ENCODE assay signal across 21 cellular contexts in genomic region chr3:38560284-38560683, GRCh38.
DNase-seq lines count a peak whose midpoint lies in the region; FAIRE-seq and TF ChIP-seq lines count a peak whose summit lies in the region.
"Had no signal": no experiment of that assay in that cellular context is flagged by ENCODE, and none has a peak within 500 bp of the region (broad histone marks: within the 10 kb centered on the region; RNA-seq: fewer than 3 reads in every experiment).

No MANE protein-coding gene starts in this region.

- H3K4me1 Mint-ChIP-seq in CD14-positive monocyte = no peaks in the 10 kb centered on the region
- no peaks in the 10 kb centered on the region for H3K4me1 Mint-ChIP-seq in mesothelial cell of epicardium
- H3K4me1 Mint-ChIP-seq: CD4-positive, alpha-beta memory T cell; neural progenitor cell had no signal

- peaks cover 0 to 4% (median 2%) of the 10 kb centered on the region in 7 donors for H3K9me3 Mint-ChIP-seq in CD14-positive monocyte
- H3K9me3 Mint-ChIP-seq in mesothelial cell of epicardium = no peaks in the 10 kb centered on the region
- H3K9me3 Mint-ChIP-seq: activated T-helper 1 cell treated with anti-CD3 and anti-CD28 coated beads, Interleukin-12 subunit alpha, Interleukin-12 subunit beta, Interleukin-2, Interleukin-4 antibody, amounts not matched to agents 30 ng/mL and 10 ng/mL and 1 ng/mL, durations not matched to agents 14 hours and 24 hours and 36 hours; neural progenitor cell had no signal

- H3K4me3 Mint-ChIP-seq in CD14-positive monocyte (no peak overlapping the region), mesothelial cell of epicardium (no peak overlapping the region)
- H3K4me3 Mint-ChIP-seq: activated T-helper 1 cell treated with anti-CD3 and anti-CD28 coated beads, Interleukin-12 subunit alpha, Interleukin-12 subunit beta, Interleukin-2, Interleukin-4 antibody, amounts not matched to agents 30 ng/mL and 10 ng/mL and 1 ng/mL, durations not matched to agents 14 hours and 24 hours and 36 hours; CD4-positive, alpha-beta memory T cell; neural progenitor cell had no signal

- H3K4me1 ChIP-seq in testis = no peaks in the 10 kb centered on the region
- no peaks in the 10 kb centered on the region for H3K4me1 ChIP-seq in breast epithelium
- H3K4me1 ChIP-seq: gastroesophageal sphincter, neural progenitor cell had no signal

- H3K36me3 ChIP-seq in bronchial epithelial cell (ENCODE audit: control insufficient read depth, insufficient read depth, low read length) = no peaks in the 10 kb centered on the region
- no peaks in the 10 kb centered on the region for H3K36me3 ChIP-seq in testis (ENCODE audit: low read depth, missing control alignments)
- H3K36me3 ChIP-seq in breast epithelium = no peaks in the 10 kb centered on the region
- H3K36me3 ChIP-seq: cardiac muscle cell, gastroesophageal sphincter, neural progenitor cell had no signal

- H3K27ac ChIP-seq in testis (no peak overlapping the region), breast epithelium (no peak overlapping the region)
- H3K27ac ChIP-seq: cardiac muscle cell, epithelial cell of prostate, gastroesophageal sphincter, neural progenitor cell, PC-9, VCaP had no signal

- WGBS in testis, 2 donors = 92 to 96% methylated on average over 6 of the region's 6 CpGs

- peak; percentile 70 for FAIRE-seq in bronchial epithelial cell (lab: Jason Lieb, UNC)

- H3K36me3 Mint-ChIP-seq in CD14-positive monocyte (no peaks in the 10 kb centered on the region), mesothelial cell of epicardium (no peaks in the 10 kb centered on the region)
- H3K36me3 Mint-ChIP-seq: CD4-positive, alpha-beta memory T cell; neural progenitor cell had no signal

- DNase-seq in CD14-positive monocyte (ENCODE audit: low spot score) (peak; percentile 45), bronchial epithelial cell (ENCODE audit: low read depth) (no peak), mesothelial cell of epicardium (ENCODE audit: low spot score in 2 of 2, unreplicated experiment in 2 of 2) (no peak), G401 (ENCODE audit: low spot score) (no peak), testis (no peak), breast epithelium (ENCODE audit: low spot score in 2 of 2) (no peak), NCI-H187 (lab: John Stamatoyannopoulos, UW) (no peak)
- DNase-seq: CD4-positive, alpha-beta memory T cell; dermis blood vessel endothelial cell; DMS79; NCI-H146; NCI-H2171 treated with DMSO at 0.1 percent for 48 hours; PC-9; T-helper 2 cell had no signal

- H3K4me3 ChIP-seq in bronchial epithelial cell (ENCODE audit: low read depth, low read length) (no peak overlapping the region), testis (no peak overlapping the region), breast epithelium (no peak overlapping the region)
- H3K4me3 ChIP-seq: cardiac muscle cell, gastroesophageal sphincter, neural progenitor cell, PC-9 had no signal

- no peaks in the 10 kb centered on the region for H3K9me3 ChIP-seq in testis
- peaks cover 0 to 4% of the 10 kb centered on the region in 2 donors for H3K9me3 ChIP-seq in breast epithelium
- H3K9me3 ChIP-seq: gastroesophageal sphincter had no signal

- H3K27me3 ChIP-seq in bronchial epithelial cell (ENCODE audit: control insufficient read depth, insufficient read depth, low read length) (no peaks in the 10 kb centered on the region), testis (no peaks in the 10 kb centered on the region), breast epithelium (no peaks in the 10 kb centered on the region)
- H3K27me3 ChIP-seq: cardiac muscle cell, gastroesophageal sphincter, neural progenitor cell had no signal

- TF ChIP-seq CTCF in CD14-positive monocyte (IDR thresholded peaks at IDR 0.05) = no peak
- TF ChIP-seq CTCF in GM12874 (IDR thresholded peaks at IDR 0.05; ENCODE audit: insufficient read depth, low read depth, low read length) = peak; percentile 36; the same call in 1 of the 2 replicates
- TF ChIP-seq CTCF in bronchial epithelial cell (IDR thresholded peaks at IDR 0.05; ENCODE audit: insufficient read depth, low read length, severe bottlenecking) = no peak
- TF ChIP-seq CTCF in mesothelial cell of epicardium (IDR thresholded peaks at IDR 0.05; ENCODE audit: unreplicated experiment) = peak; percentile 48
- TF ChIP-seq CTCF in testis (IDR thresholded peaks at IDR 0.05) = no peak
- no peak for TF ChIP-seq CTCF in breast epithelium (IDR thresholded peaks at IDR 0.05)

- H3K27me3 Mint-ChIP-seq in CD14-positive monocyte (ENCODE audit: low read depth in 3 of 3) (peaks cover 7 to 9% (median 8%) of the 10 kb centered on the region in 3 donors), mesothelial cell of epicardium (ENCODE audit: low read depth) (peaks cover 6% of the 10 kb centered on the region)

- intact Hi-C loops in CD14-positive monocyte (cut with micrococcal nuclease) = no loop called here
- intact Hi-C loops in testis (cut with DNase I; ENCODE audit: low total_unique reads) = no loop called here
- intact Hi-C loops in breast epithelium (cut with DNase I; ENCODE audit: low total_unique reads) = no loop called here

- TF ChIP-seq POLR2A in testis (IDR thresholded peaks at IDR 0.05) (no peak), breast epithelium (IDR thresholded peaks at IDR 0.05) (no peak)

- H3K27ac Mint-ChIP-seq in CD14-positive monocyte = no peak overlapping the region
- no peak overlapping the region for H3K27ac Mint-ChIP-seq in mesothelial cell of epicardium
- H3K27ac Mint-ChIP-seq: activated T-helper 1 cell treated with anti-CD3 and anti-CD28 coated beads, Interleukin-12 subunit alpha, Interleukin-12 subunit beta, Interleukin-2, Interleukin-4 antibody, amounts not matched to agents 30 ng/mL and 10 ng/mL and 1 ng/mL, durations not matched to agents 14 hours and 24 hours and 36 hours; CD4-positive, alpha-beta memory T cell; neural progenitor cell had no signal

- in situ Hi-C loops in G401 (cut with HindIII; ENCODE audit: low sequenced_read_pairs) = no loop called here

Comparison
In these comparisons a context has a peak if more than half of its experiments do, and no peak if none do; other contexts are left out.
1. CTCF ChIP-seq: peak in GM12874 (single experiment) and mesothelial cell of epicardium (single experiment); none in CD14-positive monocyte (single experiment), bronchial epithelial cell (single experiment), testis (0 of 3) and breast epithelium (0 of 3).